35 cellular contexts compared by ENCODE assay signal in the genomic region with DNA sequence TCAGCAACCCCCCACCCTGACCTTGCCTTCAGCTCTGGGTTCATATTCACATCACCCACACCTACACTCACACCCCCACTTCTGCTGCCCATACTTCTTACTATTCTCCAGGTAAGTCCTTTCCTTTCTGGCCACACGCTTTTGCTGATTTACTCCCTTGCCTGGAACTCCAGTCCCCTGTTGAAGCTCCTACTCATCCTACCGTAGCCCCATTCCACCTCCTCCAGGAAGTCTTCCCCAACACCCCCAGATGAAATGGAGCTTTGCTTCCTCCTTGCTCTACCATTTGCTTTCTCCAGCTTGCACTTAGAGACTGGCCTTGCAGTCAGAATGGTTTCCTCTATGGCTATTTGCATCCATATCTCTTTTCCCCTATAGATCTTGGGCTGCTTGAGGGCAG.
"Had no signal": no experiment of that assay in that cellular context is flagged by ENCODE, and none has a peak within 500 bp of the region (broad histone marks: within the 10 kb centered on the region; RNA-seq: fewer than 3 reads in every experiment).

No MANE protein-coding gene starts in this region.

- H3K9me3 ChIP-seq: adrenal gland, ascending aorta, body of pancreas, breast epithelium had no signal

- H3K36me3 ChIP-seq: adrenal gland, ascending aorta, brain microvascular endothelial cell, breast epithelium, cardiac muscle cell had no signal

- H3K27me3 ChIP-seq: ascending aorta, body of pancreas, brain microvascular endothelial cell had no signal

- ATAC-seq: activated naive CD4-positive, alpha-beta T cell treated with anti-CD3 and anti-CD28 coated beads, Interleukin-2, amount 50 U/mL, for 72 hours; activated naive CD8-positive, alpha-beta T cell treated with anti-CD3 and anti-CD28 coated beads, Interleukin-2, amount 50 U/mL, for 24 hours; activated T-cell treated with anti-CD3 and anti-CD28 coated beads, Interleukin-2, amount 50 U/mL, for 4 hours; activated T-cell treated with anti-CD3 and anti-CD28 coated beads, Interleukin-2, amount 50 U/mL, for 72 hours; activated T-helper 17 cell treated with anti-CD3 and anti-CD28 coated beads, Interleukin-2, amount 50 U/mL, for 72 hours; body of pancreas had no signal

- H3K27ac Mint-ChIP-seq: activated naive CD4-positive, alpha-beta T cell treated with anti-CD3 and anti-CD28 coated beads for 36 hours; activated naive CD4-positive, alpha-beta T cell treated with anti-CD3 and anti-CD28 coated beads, Interleukin-2, amount 10 ng/mL, durations not matched to agents 7 days and 5 days; activated naive CD4-positive, alpha-beta T cell treated with anti-CD3 and anti-CD28 coated beads, Interleukin-2, amount 50 U/mL, for 24 hours; activated naive CD4-positive, alpha-beta T cell treated with anti-CD3 and anti-CD28 coated beads, Interleukin-2, amount 50 U/mL, for 72 hours; activated naive CD8-positive, alpha-beta T cell; activated naive CD8-positive, alpha-beta T cell treated with anti-CD3 and anti-CD28 coated beads for 36 hours; activated naive CD8-positive, alpha-beta T cell treated with anti-CD3 and anti-CD28 coated beads, Interleukin-2, amount 10 ng/mL, durations not matched to agents 7 days and 5 days; activated naive CD8-positive, alpha-beta T cell treated with anti-CD3 and anti-CD28 coated beads, Interleukin-2, amount 50 U/mL, for 24 hours; activated T-cell treated with anti-CD3 and anti-CD28 coated beads, Interleukin-2, amount 50 U/mL, for 72 hours; activated T-helper 1 cell treated with anti-CD3 and anti-CD28 coated beads, Interleukin-12 subunit alpha, Interleukin-12 subunit beta, Interleukin-2, Interleukin-4 antibody, amounts not matched to agents 30 ng/mL and 10 ng/mL and 1 ng/mL, durations not matched to agents 14 hours and 24 hours and 36 hours; activated T-helper 17 cell treated with anti-CD3 and anti-CD28 coated beads, Interleukin-2, amount 50 U/mL, for 72 hours; activated T-helper 2 cell treated with anti-CD3 and anti-CD28 coated beads, Interferon-gamma antibody, Interleukin-2, Interleukin-4, amounts not matched to agents 10 μg/mL and 5 μg/mL and 100 μg/mL, durations not matched to agents 14 hours and 24 hours and 36 hours; brain had no signal

- DNase-seq: activated effector memory CD4-positive, alpha-beta T cell treated with anti-CD3 and anti-CD28 coated beads, Interleukin-2, amount 50 U/mL, for 16 hours; activated effector memory CD4-positive, alpha-beta T cell treated with Interleukin-2 at 50 U/mL for 16 hours; activated gamma-delta T cell; activated gamma-delta T cell treated with Interleukin-2 at 50 U/mL for 16 hours; activated naive CD4-positive, alpha-beta T cell; activated naive CD4-positive, alpha-beta T cell treated with anti-CD3 and anti-CD28 coated beads for 36 hours; activated naive CD4-positive, alpha-beta T cell treated with anti-CD3 and anti-CD28 coated beads, Interleukin-2, amount 10 ng/mL, durations not matched to agents 7 days and 5 days; activated naive CD4-positive, alpha-beta T cell treated with anti-CD3 and anti-CD28 coated beads, Interleukin-2, amount 50 U/mL, for 16 hours; activated naive CD4-positive, alpha-beta T cell treated with Interleukin-2 at 50 U/mL for 16 hours; activated naive CD8-positive, alpha-beta T cell treated with anti-CD3 and anti-CD28 coated beads for 36 hours; activated naive CD8-positive, alpha-beta T cell treated with anti-CD3 and anti-CD28 coated beads, Interleukin-2, amount 10 ng/mL, durations not matched to agents 7 days and 5 days; activated naive CD8-positive, alpha-beta T cell treated with anti-CD3 and anti-CD28 coated beads, Interleukin-2, amount 50 U/mL, for 24 hours; activated T-cell treated with anti-CD3 and anti-CD28 coated beads, Interleukin-2, amount 50 U/mL, for 4 hours; activated T-cell treated with anti-CD3 and anti-CD28 coated beads, Interleukin-2, amount 50 U/mL, for 48 hours; activated T-cell treated with anti-CD3 and anti-CD28 coated beads, Interleukin-2, amount 50 U/mL, for 72 hours; adrenal gland; amniotic stem cell; amygdala; anterior cingulate cortex; body of pancreas; brain microvascular endothelial cell; caudate nucleus; central memory CD4-positive, alpha-beta T cell; cerebellar nuclear complex had no signal

- H3K9me3 Mint-ChIP-seq: activated naive CD4-positive, alpha-beta T cell treated with anti-CD3 and anti-CD28 coated beads for 36 hours; activated naive CD4-positive, alpha-beta T cell treated with anti-CD3 and anti-CD28 coated beads, Interleukin-2, amount 10 ng/mL, durations not matched to agents 7 days and 5 days; activated naive CD4-positive, alpha-beta T cell treated with anti-CD3 and anti-CD28 coated beads, Interleukin-2, amount 50 U/mL, for 24 hours; activated naive CD4-positive, alpha-beta T cell treated with anti-CD3 and anti-CD28 coated beads, Interleukin-2, amount 50 U/mL, for 72 hours; activated naive CD8-positive, alpha-beta T cell treated with anti-CD3 and anti-CD28 coated beads for 36 hours; activated naive CD8-positive, alpha-beta T cell treated with anti-CD3 and anti-CD28 coated beads, Interleukin-2, amount 10 ng/mL, durations not matched to agents 7 days and 5 days; activated naive CD8-positive, alpha-beta T cell treated with anti-CD3 and anti-CD28 coated beads, Interleukin-2, amount 50 U/mL, for 24 hours; activated T-cell treated with anti-CD3 and anti-CD28 coated beads, Interleukin-2, amount 50 U/mL, for 4 hours; activated T-cell treated with anti-CD3 and anti-CD28 coated beads, Interleukin-2, amount 50 U/mL, for 72 hours; activated T-helper 1 cell treated with anti-CD3 and anti-CD28 coated beads, Interleukin-12 subunit alpha, Interleukin-12 subunit beta, Interleukin-2, Interleukin-4 antibody, amounts not matched to agents 30 ng/mL and 10 ng/mL and 1 ng/mL, durations not matched to agents 14 hours and 24 hours and 36 hours; activated T-helper 17 cell treated with anti-CD3 and anti-CD28 coated beads, Interleukin-2, amount 50 U/mL, for 72 hours; activated T-helper 2 cell treated with anti-CD3 and anti-CD28 coated beads, Interferon-gamma antibody, Interleukin-2, Interleukin-4, amounts not matched to agents 10 μg/mL and 5 μg/mL and 100 μg/mL, durations not matched to agents 14 hours and 24 hours and 36 hours; brain; central memory CD8-positive, alpha-beta T cell had no signal

- H3K4me1 ChIP-seq: adrenal gland, ascending aorta, body of pancreas, breast epithelium had no signal

- H3K4me3 Mint-ChIP-seq: activated naive CD4-positive, alpha-beta T cell treated with anti-CD3 and anti-CD28 coated beads for 36 hours; activated naive CD4-positive, alpha-beta T cell treated with anti-CD3 and anti-CD28 coated beads, Interleukin-2, amount 10 ng/mL, durations not matched to agents 7 days and 5 days; activated naive CD4-positive, alpha-beta T cell treated with anti-CD3 and anti-CD28 coated beads, Interleukin-2, amount 50 U/mL, for 24 hours; activated naive CD8-positive, alpha-beta T cell; activated naive CD8-positive, alpha-beta T cell treated with anti-CD3 and anti-CD28 coated beads for 36 hours; activated naive CD8-positive, alpha-beta T cell treated with anti-CD3 and anti-CD28 coated beads, Interleukin-2, amount 10 ng/mL, durations not matched to agents 7 days and 5 days; activated naive CD8-positive, alpha-beta T cell treated with anti-CD3 and anti-CD28 coated beads, Interleukin-2, amount 50 U/mL, for 24 hours; activated T-cell treated with anti-CD3 and anti-CD28 coated beads, Interleukin-2, amount 50 U/mL, for 4 hours; activated T-cell treated with anti-CD3 and anti-CD28 coated beads, Interleukin-2, amount 50 U/mL, for 72 hours; activated T-helper 1 cell treated with anti-CD3 and anti-CD28 coated beads, Interleukin-12 subunit alpha, Interleukin-12 subunit beta, Interleukin-2, Interleukin-4 antibody, amounts not matched to agents 30 ng/mL and 10 ng/mL and 1 ng/mL, durations not matched to agents 14 hours and 24 hours and 36 hours; activated T-helper 17 cell treated with anti-CD3 and anti-CD28 coated beads, Interleukin-2, amount 50 U/mL, for 72 hours; brain; central memory CD8-positive, alpha-beta T cell had no signal

- H3K4me3 ChIP-seq: adrenal gland, ascending aorta, body of pancreas, breast epithelium, cardiac muscle cell had no signal

- H3K36me3 Mint-ChIP-seq: activated naive CD4-positive, alpha-beta T cell treated with anti-CD3 and anti-CD28 coated beads, Interleukin-2, amount 10 ng/mL, durations not matched to agents 7 days and 5 days; activated naive CD4-positive, alpha-beta T cell treated with anti-CD3 and anti-CD28 coated beads, Interleukin-2, amount 50 U/mL, for 24 hours; activated naive CD4-positive, alpha-beta T cell treated with anti-CD3 and anti-CD28 coated beads, Interleukin-2, amount 50 U/mL, for 72 hours; activated naive CD8-positive, alpha-beta T cell; activated naive CD8-positive, alpha-beta T cell treated with anti-CD3 and anti-CD28 coated beads for 36 hours; activated naive CD8-positive, alpha-beta T cell treated with anti-CD3 and anti-CD28 coated beads, Interleukin-2, amount 10 ng/mL, durations not matched to agents 7 days and 5 days; brain had no signal

- H3K4me1 Mint-ChIP-seq: activated naive CD4-positive, alpha-beta T cell treated with anti-CD3 and anti-CD28 coated beads, Interleukin-2, amount 10 ng/mL, durations not matched to agents 7 days and 5 days; activated naive CD4-positive, alpha-beta T cell treated with anti-CD3 and anti-CD28 coated beads, Interleukin-2, amount 50 U/mL, for 24 hours; activated naive CD8-positive, alpha-beta T cell treated with anti-CD3 and anti-CD28 coated beads for 36 hours; activated naive CD8-positive, alpha-beta T cell treated with anti-CD3 and anti-CD28 coated beads, Interleukin-2, amount 10 ng/mL, durations not matched to agents 7 days and 5 days; activated naive CD8-positive, alpha-beta T cell treated with anti-CD3 and anti-CD28 coated beads, Interleukin-2, amount 50 U/mL, for 24 hours; activated T-helper 17 cell treated with anti-CD3 and anti-CD28 coated beads, Interleukin-2, amount 50 U/mL, for 72 hours; central memory CD8-positive, alpha-beta T cell had no signal

- H3K27ac ChIP-seq: adrenal gland, ascending aorta, body of pancreas, brain microvascular endothelial cell, breast epithelium, cardiac muscle cell had no signal
